In the genomic region with DNA sequence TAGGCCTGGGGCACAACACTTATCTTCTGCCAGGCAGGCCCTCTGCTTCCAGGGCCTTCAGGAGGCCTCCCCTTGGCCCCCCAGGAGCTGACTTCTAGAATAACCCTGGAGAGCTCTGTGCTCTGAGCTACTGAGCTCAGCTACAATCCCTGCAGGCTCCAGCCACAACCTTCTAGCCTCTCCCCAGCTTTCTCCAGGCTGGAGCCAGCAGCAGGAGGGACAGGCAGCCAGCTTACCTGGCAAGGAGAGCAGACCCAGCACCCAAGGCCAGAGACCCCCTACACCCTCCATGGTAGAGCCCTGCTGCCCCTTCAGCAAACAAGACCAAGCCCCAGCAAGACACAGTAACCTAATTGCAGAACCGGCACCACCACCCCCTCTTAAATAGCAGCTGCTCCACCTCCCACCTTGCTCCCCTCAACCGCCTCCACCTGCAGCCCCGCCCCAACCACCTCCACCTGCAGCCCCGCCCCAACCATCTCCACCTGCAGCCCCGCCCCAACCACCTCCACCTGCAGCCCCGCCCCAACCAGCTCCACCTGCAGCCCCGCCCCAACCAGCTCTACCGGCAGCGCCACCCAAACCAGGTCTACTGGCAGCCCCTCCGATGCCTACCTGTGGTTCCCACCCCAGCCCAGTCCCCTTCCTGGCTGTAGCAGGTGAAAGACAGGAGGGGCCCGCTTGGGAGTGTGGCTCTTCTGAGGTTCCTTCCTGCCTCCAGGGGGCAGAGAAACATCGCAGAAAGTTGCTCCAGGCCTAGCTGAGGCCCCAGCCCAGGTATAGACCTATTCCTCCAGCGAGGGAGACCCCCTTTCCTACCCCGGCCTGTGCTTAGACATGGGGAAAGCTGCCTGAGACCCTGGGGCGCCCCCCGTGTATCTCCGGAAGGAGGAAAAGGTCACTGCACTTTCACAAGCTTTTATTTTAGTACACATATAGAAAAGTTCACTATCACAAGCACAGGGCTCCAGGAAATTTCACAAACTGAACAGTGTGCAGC, we compare ENCODE assay signal across 8 cellular contexts. TPM values are rescaled to one million over a fixed set of nuclear protein-coding genes. Genes with fewer than 3 reads are reported as not detected.
DNase-seq lines count a peak whose midpoint lies in the region; ATAC-seq and TF ChIP-seq lines count a peak whose summit lies in the region.

A gene (minus strand): TSS at position 357 of the 1,000 bp plus-strand sequence. CDS start 66 bp downstream, at position 291.

- H3K4me2 ChIP-seq in OCI-LY7 (ENCODE audit: low read length), result no peak within 1 kb of the TSS

- no peaks in the 10 kb centered on the region for H4K20me1 ChIP-seq in OCI-LY7 (ENCODE audit: insufficient read depth, low read length)

- no peak within 1 kb of the TSS for H3K27ac ChIP-seq in OCI-LY7 (ENCODE audit: low read depth, low read length, poor library complexity, severe bottlenecking)

- POLR2A ChIA-PET in OCI-LY7 (lab: Charles Lee), result interaction anchor here (0.6 to 3.6 kb wide), 2 partner anchors 36 to 49 kb away, joined by 9 to 23 read pairs; no protein-coding TSS in a partner anchor

- CTCF ChIA-PET in OCI-LY7 (lab: Charles Lee; ENCODE audit: unreplicated experiment), result interaction anchor here (0.6 to 3.3 kb wide), 4 partner anchors 21 to 122 kb away, joined by 3 to 26 read pairs (median 6); no protein-coding TSS in a partner anchor

- DNase-seq in DMS53 treated with DMSO at 0.1 percent for 48 hours (lab: John Stamatoyannopoulos, UW; ENCODE audit: unreplicated experiment), result peak; percentile 77
- DNase-seq in HFF-Myc (ENCODE audit: extremely low read depth, low read depth), result no peak
- DNase-seq in OCI-LY7 (ENCODE audit: low spot score), result peak; percentile 81
- peak; percentile 44 for DNase-seq in activated T-helper 9 cell treated with anti-CD3 and anti-CD28 coated beads, Interleukin-2, amount 50 U/mL, for 16 hours (ENCODE audit: low read depth)
- peak; percentile 47 for DNase-seq in Right ventricle myocardium superior
- DNase-seq in retinal pigment epithelial cell (ENCODE audit: low read depth), result no peak
- no peak for DNase-seq in NCI-H128 (lab: John Stamatoyannopoulos, UW; ENCODE audit: unreplicated experiment)

- TF ChIP-seq CTCF in HFF-Myc (IDR thresholded peaks at IDR 0.05; ENCODE audit: low read depth, low read length, missing control alignments) (peak; percentile 60), OCI-LY7 (conservative IDR thresholded peaks at IDR 0.05; ENCODE audit: low read length) (peak; percentile 88), retinal pigment epithelial cell (conservative IDR thresholded peaks at IDR 0.05; ENCODE audit: low read depth, low read length) (peak; percentile 72)

- H3K9me3 ChIP-seq in OCI-LY7 (ENCODE audit: low read length), result no peaks in the 10 kb centered on the region

- ATAC-seq in Right ventricle myocardium superior (ENCODE audit: poor library complexity) (peak; percentile 84), GM18873 (IDR thresholded peaks at IDR 0.05; ENCODE audit: low FRiP score, unreplicated experiment) (no peak)

- intact Hi-C loops in OCI-LY7 (cut with micrococcal nuclease; ENCODE audit: unreplicated experiment), result loop anchor here (1.0 kb wide), 2 partner anchors 36 to 127 kb away; a partner anchor contains a TSS
- intact Hi-C loops in Right ventricle myocardium superior (cut with DNase I), result loop anchor here (5.0 kb wide), 1 partner anchor 369 kb away; a partner anchor contains a TSS

- BruUV-seq in OCI-LY7 (replicated peaks; lab: Mats Ljungman, UMichigan), result no TSS peak

- no peak within 1 kb of the TSS for H2AFZ ChIP-seq in OCI-LY7 (ENCODE audit: low read length)

- H3K9me2 ChIP-seq in OCI-LY7 (ENCODE audit: insufficient read depth, low read length), result no peaks in the 10 kb centered on the region

- H3K4me3 ChIP-seq in HFF-Myc (replicated peaks; ENCODE audit: low read depth, low read length) (no peak within 1 kb of the TSS), OCI-LY7 (ENCODE audit: low read depth, low read length, poor library complexity, severe bottlenecking) (no peak within 1 kb of the TSS), retinal pigment epithelial cell (ENCODE audit: low read length) (no peak within 1 kb of the TSS)

- peaks cover 19% of the 10 kb centered on the region for H3K36me3 ChIP-seq in OCI-LY7 (ENCODE audit: insufficient read depth, low read length)

- peaks cover 7% of the 10 kb centered on the region; the same call in 1 of the 2 replicates for H3K79me2 ChIP-seq in OCI-LY7 (ENCODE audit: insufficient read depth, low read depth, low read length)

- H3K4me1 ChIP-seq in OCI-LY7 (ENCODE audit: insufficient read depth, low read length, poor library complexity, severe bottlenecking), result peaks cover 24% of the 10 kb centered on the region

RNA-seq across cellular contexts. Expression of the gene that starts here (rescaled TPM):
- 0.46 TPM in 1 of 2 replicates, not detected in the other for total RNA-seq in OCI-LY7 (2014; rRNA removed; shearing (Covaris generic))
- total RNA-seq in OCI-LY7 (2022), result 0.49 TPM in 1 of 2 replicates, not detected in the other
- total RNA-seq in Right ventricle myocardium superior, result not detected

Comparison
In these comparisons a context has a peak if more than half of its experiments do, and no peak if none do; other contexts are left out.
1. Peak in DNase-seq in OCI-LY7; RNA of the gene not detected or under 1 TPM.
2. Peak in DNase-seq and ATAC-seq in Right ventricle myocardium superior; RNA of the gene not detected or under 1 TPM.
3. DNase-seq: peak in DMS53 treated with DMSO at 0.1 percent for 48 hours (single experiment) and activated T-helper 9 cell treated with anti-CD3 and anti-CD28 coated beads, Interleukin-2, amount 50 U/mL, for 16 hours (single experiment); none in HFF-Myc (single experiment), retinal pigment epithelial cell (single experiment) and NCI-H128 (single experiment).
4. Peak in every context shown above with its lines, with median percentiles within 50 percentile points of each other: CTCF ChIP-seq.